ENCODE assay signal across 28 cellular contexts in the genomic region with DNA sequence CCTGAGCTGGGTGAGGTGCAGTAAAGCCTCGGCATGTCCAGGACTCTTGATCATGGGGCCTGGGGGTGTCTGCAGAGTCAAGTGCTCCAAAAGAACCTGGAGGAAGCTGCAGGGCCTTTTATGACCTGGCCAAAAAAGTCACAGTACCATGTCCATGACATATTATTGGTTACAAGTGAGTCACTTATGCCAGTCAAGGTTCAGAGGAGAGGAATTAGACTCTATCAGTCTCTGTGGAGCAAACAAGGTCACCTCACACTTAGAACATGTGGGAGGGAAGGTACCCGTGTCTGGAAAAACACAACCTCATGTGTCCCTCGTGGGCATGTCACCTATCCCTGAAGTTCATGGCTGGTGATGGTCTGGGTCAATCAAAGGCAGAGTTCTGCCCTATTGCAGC.
"Had no signal": no experiment of that assay in that cellular context is flagged by ENCODE, and none has a peak within 500 bp of the region (broad histone marks: within the 10 kb centered on the region; RNA-seq: fewer than 3 reads in every experiment).

No MANE protein-coding gene starts in this region.

- H3K4me1 ChIP-seq: body of pancreas, breast epithelium, SJCRH30 had no signal

- DNase-seq: activated CD4-positive, alpha-beta T cell treated with anti-CD3 and anti-CD28 coated beads, Interleukin-2, amount 10 ng/mL, durations not matched to agents 24 days and 14 days; activated CD4-positive, alpha-beta T cell treated with anti-CD3 and anti-CD28 coated beads, Interleukin-2, amount 50 U/mL, for 4 hours; activated CD8-positive, alpha-beta T cell treated with anti-CD3 and anti-CD28 coated beads for 36 hours; activated effector memory CD4-positive, alpha-beta T cell treated with anti-CD3 and anti-CD28 coated beads, Interleukin-2, amount 50 U/mL, for 16 hours; activated naive CD4-positive, alpha-beta T cell; activated naive CD4-positive, alpha-beta T cell treated with anti-CD3 and anti-CD28 coated beads, Interleukin-2, amount 50 U/mL, for 16 hours; activated naive CD8-positive, alpha-beta T cell treated with anti-CD3 and anti-CD28 coated beads, Interleukin-2, amount 10 ng/mL, durations not matched to agents 7 days and 5 days; activated T-cell treated with anti-CD3 and anti-CD28 coated beads, Interleukin-2, amount 50 U/mL, for 1 hour; activated T-cell treated with anti-CD3 and anti-CD28 coated beads, Interleukin-2, amount 50 U/mL, for 72 hours; amygdala; body of pancreas; Kasumi-1; KG1; MG63; NCI-H1048; NCI-H1105 treated with DMSO at 0.1 percent for 48 hours; NCI-H1436; NCI-H1694; NCI-H1930; NCI-H345; NCI-H524 treated with DMSO at 0.1 percent for 48 hours; PC-9; SHP77; SJCRH30; T1000 had no signal

- H3K27ac ChIP-seq: body of pancreas, breast epithelium, PC-9, SJCRH30, SK-N-MC had no signal

- H3K9me3 ChIP-seq: body of pancreas, breast epithelium, MG63, SJCRH30 had no signal

- ATAC-seq: activated CD8-positive, alpha-beta T cell treated with anti-CD3 and anti-CD28 coated beads for 36 hours; activated T-cell treated with anti-CD3 and anti-CD28 coated beads, Interleukin-2, amount 50 U/mL, for 72 hours; activated T-helper 17 cell treated with anti-CD3 and anti-CD28 coated beads, Interleukin-2, amount 50 U/mL, for 72 hours; body of pancreas had no signal

- H3K27me3 ChIP-seq: body of pancreas, breast epithelium, MG63, SJCRH30 had no signal

- H3K4me2 ChIP-seq: PC-9 had no signal

- H3K36me3 ChIP-seq: breast epithelium, SJCRH30 had no signal

- H3K4me3 ChIP-seq: body of pancreas, breast epithelium, MG63, PC-9, SJCRH30, SK-N-MC had no signal

- H2AFZ ChIP-seq: PC-9 had no signal
